In genomic region chr12:46266382-46266791, GRCh38 we compare ENCODE assay signal across 8 cellular contexts. TPM values are rescaled to one million over a fixed set of nuclear protein-coding genes. Genes with fewer than 3 reads are reported as not detected.
DNase-seq lines count a peak whose midpoint lies in the region; ATAC-seq and TF ChIP-seq lines count a peak whose summit lies in the region.

No MANE protein-coding gene starts in this region.

- H3K9me3 ChIP-seq in OCI-LY7 (ENCODE audit: low read length): no peaks in the 10 kb centered on the region
- H3K9me3 ChIP-seq in mucosa of rectum (ENCODE audit: control insufficient read depth in 2 of 2, low read length in 2 of 2): no peaks in the 10 kb centered on the region

- POLR2A ChIA-PET in OCI-LY7 (lab: Charles Lee): interaction anchor here (0.9 kb wide), 1 partner anchor 52 kb away, joined by 6 read pairs; no protein-coding TSS in a partner anchor

- DNase-seq in stimulated activated CD4-positive, alpha-beta T cell treated with anti-CD3 and anti-CD28 coated beads, Interleukin-12 subunit alpha, Interleukin-12 subunit beta, amount 100 ng/mL, for 4 hours: peak; percentile 13
- DNase-seq in stimulated activated CD4-positive, alpha-beta T cell treated with anti-CD3 and anti-CD28 coated beads, Interleukin-2, amount 100 ng/mL, for 48 hours: no peak
- DNase-seq in OCI-LY7 (ENCODE audit: low spot score) (peak; percentile 42), cardiac fibroblast (ENCODE audit: low read depth in 2 of 2) (peak; percentile 56 to 59), middle frontal gyrus (ENCODE audit: extremely low spot score, low spot score) (no peak)

- H3K4me3 ChIP-seq in OCI-LY7 (ENCODE audit: low read depth, low read length, poor library complexity, severe bottlenecking): peak overlapping the region; percentile 92
- peak overlapping the region; percentile 75 to 76 for H3K4me3 ChIP-seq in cardiac fibroblast (replicated peaks in 1 of 2; ENCODE audit: low read depth in 2 of 2, low read length in 2 of 2)
- H3K4me3 ChIP-seq in mucosa of rectum (ENCODE audit: low read length in 2 of 2): peak overlapping the region; percentile 81 to 94

- H2AFZ ChIP-seq in OCI-LY7 (ENCODE audit: low read length): no peak overlapping the region

- H3K27ac ChIP-seq in OCI-LY7 (ENCODE audit: low read depth, low read length, poor library complexity, severe bottlenecking) (peak overlapping the region; percentile 91), mucosa of rectum (ENCODE audit: low read depth in 2 of 2, low read length in 2 of 2) (peak overlapping the region; percentile 98)

- H3K9me2 ChIP-seq in OCI-LY7 (ENCODE audit: insufficient read depth, low read length): no peaks in the 10 kb centered on the region

- peak overlapping the region; percentile 77 to 91 for H3K9ac ChIP-seq in mucosa of rectum (ENCODE audit: low read depth in 1 of 2, low read length in 2 of 2)

- CTCF ChIA-PET in OCI-LY7 (lab: Charles Lee; ENCODE audit: unreplicated experiment): no interaction called here

- no TSS peak for BruUV-seq in OCI-LY7 (replicated peaks; lab: Mats Ljungman, UMichigan)

- intact Hi-C loops in OCI-LY7 (cut with micrococcal nuclease; ENCODE audit: unreplicated experiment): loop anchor here (5.0 to 10.0 kb wide), 2 partner anchors 159 to 948 kb away; no protein-coding TSS in a partner anchor

- H3K36me3 ChIP-seq in OCI-LY7 (ENCODE audit: insufficient read depth, low read length) (peaks cover 68% of the 10 kb centered on the region), mucosa of rectum (ENCODE audit: control insufficient read depth in 2 of 2, insufficient read depth in 2 of 2, low read length in 2 of 2) (no peaks in the 10 kb centered on the region)

- peaks cover 0 to 4% of the 10 kb centered on the region in 2 donors for H3K27me3 ChIP-seq in mucosa of rectum (ENCODE audit: control insufficient read depth in 2 of 2, insufficient read depth in 2 of 2, low read length in 2 of 2)

- peaks cover 83% of the 10 kb centered on the region for H3K79me2 ChIP-seq in OCI-LY7 (ENCODE audit: insufficient read depth, low read depth, low read length)

- H3K4me1 ChIP-seq in OCI-LY7 (ENCODE audit: insufficient read depth, low read length, poor library complexity, severe bottlenecking) (peaks cover 57% of the 10 kb centered on the region), mucosa of rectum (ENCODE audit: control insufficient read depth in 2 of 2, insufficient read depth in 2 of 2, low read length in 2 of 2) (peaks cover 14 to 21% of the 10 kb centered on the region in 2 donors)

- peak overlapping the region; percentile 99 for H3K4me2 ChIP-seq in OCI-LY7 (ENCODE audit: low read length)

- H4K20me1 ChIP-seq in OCI-LY7 (ENCODE audit: insufficient read depth, low read length): peaks cover 50% of the 10 kb centered on the region

- 0 out of 2 replicates have a peak, but pooled peaks have one; percentile 25 for TF ChIP-seq CTCF in OCI-LY7 (conservative IDR thresholded peaks at IDR 0.05; ENCODE audit: low read length)
- TF ChIP-seq CTCF in cardiac fibroblast (IDR thresholded peaks at IDR 0.05; ENCODE audit: low read depth, low read length): no peak

- ATAC-seq in GM18909 (IDR thresholded peaks at IDR 0.05; ENCODE audit: poor library complexity, unreplicated experiment) (no peak), GM19395 (IDR thresholded peaks at IDR 0.05; ENCODE audit: unreplicated experiment) (no peak)

RNA-seq across cellular contexts. Expression of gene SLC38A1, which starts 2.5 kb away (rescaled TPM):
- total RNA-seq in OCI-LY7 (2014; rRNA removed; shearing (Covaris generic)): 114 and 117 TPM in 2 replicates
- 163 and 165 TPM in 2 replicates for total RNA-seq in OCI-LY7 (2022)

Comparison
In these comparisons a context has a peak if more than half of its experiments do, and no peak if none do; other contexts are left out.
1. DNase-seq: peak in stimulated activated CD4-positive, alpha-beta T cell treated with anti-CD3 and anti-CD28 coated beads, Interleukin-12 subunit alpha, Interleukin-12 subunit beta, amount 100 ng/mL, for 4 hours (single experiment), OCI-LY7 (single experiment) and cardiac fibroblast (2 of 2); none in stimulated activated CD4-positive, alpha-beta T cell treated with anti-CD3 and anti-CD28 coated beads, Interleukin-2, amount 100 ng/mL, for 48 hours (0 of 2) and middle frontal gyrus (single experiment).
2. Peak in every context shown above with its lines, with median percentiles within 50 percentile points of each other: H3K4me3 ChIP-seq.